15 cellular contexts compared by ENCODE assay signal in genomic region chr11:61761440-61762163, GRCh38.
"Had no signal": no experiment of that assay in that cellular context is flagged by ENCODE, and none has a peak within 500 bp of the region (broad histone marks: within the 10 kb centered on the region; RNA-seq: fewer than 3 reads in every experiment).

No MANE protein-coding gene starts in this region.

- H3K4me3 ChIP-seq: breast epithelium, heart left ventricle, left lung, upper lobe of left lung had no signal

- H3K27ac ChIP-seq: breast epithelium, heart left ventricle, left lung, upper lobe of left lung, WERI-Rb-1 had no signal

- DNase-seq: activated CD4-positive, alpha-beta memory T cell treated with anti-CD3 and anti-CD28 coated beads, Interleukin-2, amount 10 ng/mL, durations not matched to agents 7 days and 5 days; activated CD4-positive, alpha-beta T cell treated with anti-CD3 and anti-CD28 coated beads for 36 hours; activated gamma-delta T cell treated with Interleukin-2 at 50 U/mL for 16 hours; activated naive CD8-positive, alpha-beta T cell treated with anti-CD3 and anti-CD28 coated beads for 36 hours; activated T-cell treated with anti-CD3 and anti-CD28 coated beads, Interleukin-2, amount 50 U/mL, for 48 hours; aorta; foreskin melanocyte; heart left ventricle; left lung; stimulated activated naive B cell treated with anti-CD40 and anti-IgM and Interleukin-4, amounts not matched to agents 10 μg/mL and 1 μg/mL and 100 μg/mL, for 72 hours; WERI-Rb-1 had no signal

- H3K36me3 Mint-ChIP-seq: activated naive CD8-positive, alpha-beta T cell treated with anti-CD3 and anti-CD28 coated beads for 36 hours; memory B cell; stimulated activated naive B cell treated with anti-CD40 and anti-IgM and Interleukin-4, amounts not matched to agents 10 μg/mL and 1 μg/mL and 100 μg/mL, for 72 hours had no signal

- H3K27ac Mint-ChIP-seq: activated CD4-positive, alpha-beta memory T cell treated with anti-CD3 and anti-CD28 coated beads, Interleukin-2, amount 10 ng/mL, durations not matched to agents 7 days and 5 days; activated CD4-positive, alpha-beta T cell treated with anti-CD3 and anti-CD28 coated beads for 36 hours; activated naive CD8-positive, alpha-beta T cell treated with anti-CD3 and anti-CD28 coated beads for 36 hours; memory B cell; stimulated activated naive B cell treated with anti-CD40 and anti-IgM and Interleukin-4, amounts not matched to agents 10 μg/mL and 1 μg/mL and 100 μg/mL, for 72 hours had no signal

- H3K4me3 Mint-ChIP-seq: activated CD4-positive, alpha-beta memory T cell treated with anti-CD3 and anti-CD28 coated beads, Interleukin-2, amount 10 ng/mL, durations not matched to agents 7 days and 5 days; activated CD4-positive, alpha-beta T cell treated with anti-CD3 and anti-CD28 coated beads for 36 hours; activated naive CD8-positive, alpha-beta T cell treated with anti-CD3 and anti-CD28 coated beads for 36 hours; memory B cell; neural crest cell; stimulated activated naive B cell treated with anti-CD40 and anti-IgM and Interleukin-4, amounts not matched to agents 10 μg/mL and 1 μg/mL and 100 μg/mL, for 72 hours had no signal

- H3K27me3 Mint-ChIP-seq: activated CD4-positive, alpha-beta memory T cell treated with anti-CD3 and anti-CD28 coated beads, Interleukin-2, amount 10 ng/mL, durations not matched to agents 7 days and 5 days; activated CD4-positive, alpha-beta T cell treated with anti-CD3 and anti-CD28 coated beads for 36 hours; activated naive CD8-positive, alpha-beta T cell treated with anti-CD3 and anti-CD28 coated beads for 36 hours had no signal

- H3K36me3 ChIP-seq: breast epithelium, heart left ventricle, left lung, upper lobe of left lung, WERI-Rb-1 had no signal

- H3K9me3 Mint-ChIP-seq: activated CD4-positive, alpha-beta memory T cell treated with anti-CD3 and anti-CD28 coated beads, Interleukin-2, amount 10 ng/mL, durations not matched to agents 7 days and 5 days; activated naive CD8-positive, alpha-beta T cell treated with anti-CD3 and anti-CD28 coated beads for 36 hours; memory B cell; neural crest cell; stimulated activated naive B cell treated with anti-CD40 and anti-IgM and Interleukin-4, amounts not matched to agents 10 μg/mL and 1 μg/mL and 100 μg/mL, for 72 hours had no signal

- ATAC-seq: activated CD4-positive, alpha-beta T cell treated with anti-CD3 and anti-CD28 coated beads for 36 hours; heart left ventricle; left lung; stimulated activated naive B cell treated with anti-CD40 and anti-IgM and Interleukin-4, amounts not matched to agents 10 μg/mL and 1 μg/mL and 100 μg/mL, for 72 hours had no signal

- H3K4me1 ChIP-seq: breast epithelium, left lung had no signal

- H3K9me3 ChIP-seq: breast epithelium, heart left ventricle, left lung, upper lobe of left lung had no signal
